ENCODE assay signal across 32 cellular contexts in the genomic region with DNA sequence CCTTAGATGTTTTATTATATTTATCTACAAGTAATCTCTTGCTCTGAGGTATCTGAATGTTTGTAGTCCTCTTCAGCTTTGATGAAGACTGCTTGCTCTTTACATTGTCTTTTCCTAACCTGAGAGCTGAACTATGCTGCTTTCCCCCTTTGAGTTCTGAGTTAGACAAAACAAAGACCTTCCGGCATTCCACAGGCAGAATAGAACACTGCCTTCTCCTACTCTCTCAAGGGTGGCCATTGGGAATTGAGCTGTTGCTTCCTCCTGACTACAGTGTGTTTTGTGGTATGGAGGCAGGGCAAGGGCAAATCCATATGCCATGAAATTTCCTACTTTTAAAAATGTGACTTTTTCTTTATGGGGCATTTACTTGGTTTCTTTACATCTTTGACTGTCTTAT.
"Had no signal": no experiment of that assay in that cellular context is flagged by ENCODE, and none has a peak within 500 bp of the region (broad histone marks: within the 10 kb centered on the region; RNA-seq: fewer than 3 reads in every experiment).

No MANE protein-coding gene starts in this region.

- H3K4me3 Mint-ChIP-seq: activated CD4-positive, alpha-beta memory T cell treated with anti-CD3 and anti-CD28 coated beads, Interleukin-2, amount 10 ng/mL, durations not matched to agents 7 days and 5 days; activated CD8-positive, alpha-beta memory T cell treated with anti-CD3 and anti-CD28 coated beads, Interleukin-2, amount 10 ng/mL, durations not matched to agents 7 days and 5 days; activated naive CD4-positive, alpha-beta T cell treated with anti-CD3 and anti-CD28 coated beads, Interleukin-2, amount 10 ng/mL, durations not matched to agents 7 days and 5 days; activated naive CD8-positive, alpha-beta T cell; activated naive CD8-positive, alpha-beta T cell treated with anti-CD3 and anti-CD28 coated beads, Interleukin-2, amount 50 U/mL, for 24 hours had no signal

- H3K36me3 Mint-ChIP-seq: activated CD8-positive, alpha-beta memory T cell treated with anti-CD3 and anti-CD28 coated beads, Interleukin-2, amount 10 ng/mL, durations not matched to agents 7 days and 5 days; activated naive CD4-positive, alpha-beta T cell treated with anti-CD3 and anti-CD28 coated beads, Interleukin-2, amount 10 ng/mL, durations not matched to agents 7 days and 5 days; activated naive CD8-positive, alpha-beta T cell had no signal

- H3K4me2 ChIP-seq: PC-9 had no signal

- H3K27me3 Mint-ChIP-seq: activated CD4-positive, alpha-beta memory T cell treated with anti-CD3 and anti-CD28 coated beads, Interleukin-2, amount 10 ng/mL, durations not matched to agents 7 days and 5 days; activated CD8-positive, alpha-beta memory T cell treated with anti-CD3 and anti-CD28 coated beads, Interleukin-2, amount 10 ng/mL, durations not matched to agents 7 days and 5 days; activated naive CD4-positive, alpha-beta T cell treated with anti-CD3 and anti-CD28 coated beads, Interleukin-2, amount 10 ng/mL, durations not matched to agents 7 days and 5 days; activated naive CD8-positive, alpha-beta T cell; activated naive CD8-positive, alpha-beta T cell treated with anti-CD3 and anti-CD28 coated beads, Interleukin-2, amount 50 U/mL, for 24 hours had no signal

- H2AFZ ChIP-seq: PC-9 had no signal

- H3K36me3 ChIP-seq: brain microvascular endothelial cell had no signal

- H3K9me3 Mint-ChIP-seq: activated CD4-positive, alpha-beta memory T cell treated with anti-CD3 and anti-CD28 coated beads, Interleukin-2, amount 10 ng/mL, durations not matched to agents 7 days and 5 days; activated naive CD4-positive, alpha-beta T cell treated with anti-CD3 and anti-CD28 coated beads, Interleukin-2, amount 10 ng/mL, durations not matched to agents 7 days and 5 days; activated naive CD8-positive, alpha-beta T cell treated with anti-CD3 and anti-CD28 coated beads, Interleukin-2, amount 50 U/mL, for 24 hours had no signal

- H3K4me3 ChIP-seq: PC-9 had no signal

- ATAC-seq: activated CD8-positive, alpha-beta memory T cell treated with anti-CD3 and anti-CD28 coated beads, Interleukin-2, amount 10 ng/mL, durations not matched to agents 7 days and 5 days; activated naive CD8-positive, alpha-beta T cell treated with anti-CD3 and anti-CD28 coated beads, Interleukin-2, amount 50 U/mL, for 24 hours; Right ventricle myocardium inferior had no signal

- DNase-seq: activated CD4-positive, alpha-beta memory T cell treated with anti-CD3 and anti-CD28 coated beads, Interleukin-2, amount 10 ng/mL, durations not matched to agents 7 days and 5 days; activated CD4-positive, alpha-beta T cell treated with anti-CD3 and anti-CD28 coated beads for 1 hour; activated CD4-positive, alpha-beta T cell treated with anti-CD3 and anti-CD28 coated beads for 48 hours; activated CD4-positive, CD25-positive, alpha-beta regulatory T cell; activated CD8-positive, alpha-beta memory T cell treated with anti-CD3 and anti-CD28 coated beads for 24 hours; activated CD8-positive, alpha-beta memory T cell treated with anti-CD3 and anti-CD28 coated beads, Interleukin-2, amount 10 ng/mL, durations not matched to agents 7 days and 5 days; activated CD8-positive, alpha-beta memory T cell treated with anti-CD3 and anti-CD28 coated beads, Interleukin-2, amount 50 U/mL, for 48 hours; activated effector memory CD4-positive, alpha-beta T cell treated with Interleukin-2 at 50 U/mL for 16 hours; activated naive CD4-positive, alpha-beta T cell treated with anti-CD3 and anti-CD28 coated beads, Interleukin-2, amount 10 ng/mL, durations not matched to agents 7 days and 5 days; activated naive CD8-positive, alpha-beta T cell treated with anti-CD3 and anti-CD28 coated beads, Interleukin-2, amount 50 U/mL, for 24 hours; activated T-cell treated with anti-CD3 and anti-CD28 coated beads, Interleukin-2, amount 50 U/mL, for 48 hours; anterior cingulate cortex; brain microvascular endothelial cell; central memory CD4-positive, alpha-beta T cell; NCI-H1048; NCI-H1105 treated with DMSO at 0.1 percent for 48 hours; NCI-H1436; NCI-H1694; NCI-H1930; NCI-H2081 treated with DMSO at 0.1 percent for 48 hours; NCI-H226; NCI-H524 treated with DMSO at 0.1 percent for 48 hours; PC-9; SIG-M5; SW 1271; T-helper 1 cell; T-helper 2 cell; T-helper 9 cell had no signal

- H3K27ac ChIP-seq: brain microvascular endothelial cell, PC-9, RWPE1, VCaP had no signal

- H3K27me3 ChIP-seq: brain microvascular endothelial cell had no signal

- H3K4me1 Mint-ChIP-seq: activated CD4-positive, alpha-beta memory T cell treated with anti-CD3 and anti-CD28 coated beads, Interleukin-2, amount 10 ng/mL, durations not matched to agents 7 days and 5 days; activated CD8-positive, alpha-beta memory T cell treated with anti-CD3 and anti-CD28 coated beads, Interleukin-2, amount 10 ng/mL, durations not matched to agents 7 days and 5 days; activated naive CD4-positive, alpha-beta T cell treated with anti-CD3 and anti-CD28 coated beads, Interleukin-2, amount 10 ng/mL, durations not matched to agents 7 days and 5 days; activated naive CD8-positive, alpha-beta T cell treated with anti-CD3 and anti-CD28 coated beads, Interleukin-2, amount 50 U/mL, for 24 hours had no signal

- H3K27ac Mint-ChIP-seq: activated CD4-positive, alpha-beta memory T cell treated with anti-CD3 and anti-CD28 coated beads, Interleukin-2, amount 10 ng/mL, durations not matched to agents 7 days and 5 days; activated CD8-positive, alpha-beta memory T cell treated with anti-CD3 and anti-CD28 coated beads, Interleukin-2, amount 10 ng/mL, durations not matched to agents 7 days and 5 days; activated naive CD4-positive, alpha-beta T cell treated with anti-CD3 and anti-CD28 coated beads, Interleukin-2, amount 10 ng/mL, durations not matched to agents 7 days and 5 days; activated naive CD8-positive, alpha-beta T cell; activated naive CD8-positive, alpha-beta T cell treated with anti-CD3 and anti-CD28 coated beads, Interleukin-2, amount 50 U/mL, for 24 hours had no signal
